11 cellular contexts compared by ENCODE assay signal in the genomic region with DNA sequence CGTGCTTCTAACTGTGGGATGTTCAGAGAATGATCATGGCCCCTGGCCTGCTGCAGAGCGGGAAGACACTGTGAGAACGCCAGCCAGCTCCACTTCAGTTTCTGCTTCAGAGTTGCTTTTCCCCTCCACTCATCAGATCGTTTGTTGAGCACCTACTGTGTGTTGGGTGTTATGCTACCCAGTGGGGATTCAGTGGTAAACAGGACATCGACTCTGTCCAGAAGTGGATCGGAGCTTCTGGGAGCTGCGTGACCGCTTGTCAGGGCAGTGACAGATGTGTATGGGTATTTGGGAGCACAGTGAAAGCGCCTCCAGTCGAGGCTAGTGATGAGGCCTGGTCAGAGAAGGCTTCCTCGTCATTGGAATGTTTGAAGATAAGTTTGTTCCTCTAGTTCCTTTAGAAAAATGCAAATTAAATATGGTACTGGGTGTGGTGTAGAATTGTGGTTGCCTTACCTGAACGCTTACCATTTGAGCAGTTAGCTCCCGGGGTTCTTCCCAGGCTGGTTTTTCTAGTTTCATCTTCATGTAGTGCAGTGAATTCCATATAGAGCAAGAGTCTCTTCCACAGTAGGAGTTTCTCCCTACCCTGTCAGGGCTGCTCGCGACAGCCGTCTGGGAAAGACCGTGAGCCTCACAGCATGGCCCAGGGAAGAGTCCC. TPM values are rescaled to one million over a fixed set of nuclear protein-coding genes. Genes with fewer than 3 reads are reported as not detected.
DNase-seq lines count a peak whose midpoint lies in the region; ATAC-seq and TF ChIP-seq lines count a peak whose summit lies in the region.
"Had no signal": no experiment of that assay in that cellular context is flagged by ENCODE, and none has a peak within 500 bp of the region (broad histone marks: within the 10 kb centered on the region; RNA-seq: fewer than 3 reads in every experiment).

No MANE protein-coding gene starts in this region.

- H3K9me3 ChIP-seq in CD8-positive, alpha-beta T cell (ENCODE audit: low read length) = no peaks in the 10 kb centered on the region
- H3K9me3 ChIP-seq in H9 (ENCODE audit: control insufficient read depth, low read depth, low read length) = no peaks in the 10 kb centered on the region

- POLR2A ChIA-PET in CD8-positive, alpha-beta T cell (lab: Charles Lee) = interaction anchor here (0.6 kb wide), 1 partner anchor 678 kb away, joined by 3 read pairs; no protein-coding TSS in a partner anchor

- H3K36me3 ChIP-seq in CD8-positive, alpha-beta T cell (ENCODE audit: insufficient read depth, low read length) = no peaks in the 10 kb centered on the region

- no peak overlapping the region for H2BK12ac ChIP-seq in H9 (ENCODE audit: insufficient read length, low read depth, low read length)

- H3K27me3 ChIP-seq in CD8-positive, alpha-beta T cell (ENCODE audit: insufficient read depth, low read length) = no peaks in the 10 kb centered on the region
- H3K27me3 ChIP-seq in H9 (ENCODE audit: insufficient read depth, low read length) = no peaks in the 10 kb centered on the region

- no peak overlapping the region for H3K14ac ChIP-seq in H9 (ENCODE audit: insufficient read depth, low read length)

- intact Hi-C loops in CD8-positive, alpha-beta T cell (cut with DNase I, micrococcal nuclease) = loop anchor here (5.0 to 10.0 kb wide), 2 partner anchors 135 to 1913 kb away; partner anchors contain the start of gene NAPG (in 1 of the 2)
- intact Hi-C loops in natural killer cell (cut with micrococcal nuclease) = no loop called here
- intact Hi-C loops in sciatic nerve (cut with DNase I) = no loop called here

- no peak overlapping the region for H2AK5ac ChIP-seq in H9 (ENCODE audit: insufficient read length, low read length)

- H3K79me2 ChIP-seq in H9 (ENCODE audit: insufficient read depth, low read length) = peaks cover 59% of the 10 kb centered on the region

- in situ Hi-C loops in T47D (cut with HindIII; ENCODE audit: low pct_unique_long_range_greater_than_20kb, low sequenced_read_pairs) = no loop called here

- H3K27ac ChIP-seq in CD8-positive, alpha-beta T cell (ENCODE audit: low read depth, low read length) = no peak overlapping the region
- H3K27ac ChIP-seq in H9 (ENCODE audit: insufficient read length, low read depth, low read length) = no peak overlapping the region
- H3K27ac ChIP-seq: SK-N-MC had no signal

- ATAC-seq in CD8-positive, alpha-beta T cell = no peak
- no peak for ATAC-seq in natural killer cell
- no peak for ATAC-seq in sciatic nerve
- no peak for ATAC-seq in HG02884 (IDR thresholded peaks at IDR 0.05; ENCODE audit: unreplicated experiment)

- H3K18ac ChIP-seq in H9 (ENCODE audit: insufficient read length, low read depth, low read length) = no peak overlapping the region

- DNase-seq in CD8-positive, alpha-beta T cell = no peak
- DNase-seq in H9 (no peak), T47D (ENCODE audit: low read depth in 1 of 2, low spot score in 1 of 2) (peak; percentile 40 to 85), natural killer cell (no peak), sciatic nerve (ENCODE audit: low spot score) (no peak), dedifferentiated amniotic fluid mesenchymal stem cell (ENCODE audit: extremely low spot score) (no peak)
- DNase-seq in activated naive CD4-positive, alpha-beta T cell treated with anti-CD3 and anti-CD28 coated beads, Interleukin-2, amount 50 U/mL, for 16 hours = no peak
- DNase-seq: GF-D8, NCI-H2107 had no signal

- no peak overlapping the region for H4K5ac ChIP-seq in H9 (ENCODE audit: insufficient read length, low read depth, low read length)

- no peak overlapping the region for H3K27ac Mint-ChIP-seq in CD8-positive, alpha-beta T cell
- peak overlapping the region; percentile 54 to 94 (median 67); a peak in 4 of 7 replicates for H3K27ac Mint-ChIP-seq in H9
- peak overlapping the region in 1 of 2 donors; percentile 85 for H3K27ac Mint-ChIP-seq in natural killer cell

- no peak overlapping the region for H2BK20ac ChIP-seq in H9 (ENCODE audit: low read depth, low read length, poor library complexity, severe bottlenecking)

- no peak overlapping the region for H3K56ac ChIP-seq in H9 (ENCODE audit: insufficient read length, low read depth, low read length)

- H2AFZ ChIP-seq in H9 (ENCODE audit: low read length) = no peak overlapping the region

- H3K9me3 Mint-ChIP-seq in CD8-positive, alpha-beta T cell = no peaks in the 10 kb centered on the region
- no peaks in the 10 kb centered on the region; a peak in 1 of 5 replicates for H3K9me3 Mint-ChIP-seq in H9
- no peaks in the 10 kb centered on the region for H3K9me3 Mint-ChIP-seq in natural killer cell

- H3K23me2 ChIP-seq in H9 (ENCODE audit: insufficient read length, low read depth, low read length, poor library complexity, severe bottlenecking) = peaks cover 13% of the 10 kb centered on the region

- CTCF ChIA-PET in CD8-positive, alpha-beta T cell (lab: Charles Lee) = no interaction called here

- H3K4ac ChIP-seq in H9 (ENCODE audit: low read depth, low read length) = no peak overlapping the region

- peaks cover 44% of the 10 kb centered on the region for H3K4me1 ChIP-seq in CD8-positive, alpha-beta T cell (ENCODE audit: insufficient read depth, low read length)
- H3K4me1 ChIP-seq in H9 (ENCODE audit: insufficient read depth, low read length) = peaks cover 9% of the 10 kb centered on the region; the same call in 1 of the 2 replicates

- no peak overlapping the region for H2BK5ac ChIP-seq in H9 (ENCODE audit: insufficient read length, low read length)

- no peak for TF ChIP-seq CTCF in CD8-positive, alpha-beta T cell (IDR thresholded peaks at IDR 0.05)
- TF ChIP-seq CTCF in H9 (conservative IDR thresholded peaks at IDR 0.05) (no peak), natural killer cell (IDR thresholded peaks at IDR 0.05) (no peak)

- no CpG with 5 or more reads among the region's 17 CpGs for WGBS in H9 (ENCODE audit: extremely low coverage, insufficient read length, low lambda C conversion rate)

- no peak overlapping the region for H3K23ac ChIP-seq in H9 (ENCODE audit: insufficient read length, low read depth, low read length)

- no peaks in the 10 kb centered on the region for H3K79me1 ChIP-seq in H9 (ENCODE audit: insufficient read depth, low read depth, low read length, poor library complexity, severe bottlenecking)

- H3T11ph ChIP-seq in H9 (ENCODE audit: low read length) = no peak overlapping the region

- no peak overlapping the region for H4K8ac ChIP-seq in H9 (replicated peaks; ENCODE audit: insufficient read length, low read depth, low read length)

- peak overlapping the region; percentile 20 for H3K9ac ChIP-seq in H9 (ENCODE audit: extremely low read depth, insufficient read length, low read length)

- peak overlapping the region; percentile 52 for H3K4me2 ChIP-seq in H9 (ENCODE audit: insufficient read depth, insufficient read length, low read length)

- H4K91ac ChIP-seq in H9 (ENCODE audit: insufficient read length, low read depth, low read length) = no peak overlapping the region

- no peak overlapping the region for H2BK120ac ChIP-seq in H9 (ENCODE audit: low read depth, low read length, poor library complexity, severe bottlenecking)

- H3K4me3 Mint-ChIP-seq in CD8-positive, alpha-beta T cell = peak overlapping the region; percentile 90
- peak overlapping the region; percentile 86 to 94 for H3K4me3 Mint-ChIP-seq in H9
- H3K4me3 Mint-ChIP-seq in natural killer cell = peak overlapping the region; percentile 31

- peaks cover 69% of the 10 kb centered on the region for H3K4me1 Mint-ChIP-seq in CD8-positive, alpha-beta T cell (ENCODE audit: low read depth)
- H3K4me1 Mint-ChIP-seq in H9 = peaks cover 72% of the 10 kb centered on the region in 2 experiments
- H3K4me1 Mint-ChIP-seq in natural killer cell = peaks cover 60 to 63% of the 10 kb centered on the region in 2 donors

- peaks cover 32% of the 10 kb centered on the region for H3K36me3 Mint-ChIP-seq in CD8-positive, alpha-beta T cell
- H3K36me3 Mint-ChIP-seq in H9 (ENCODE audit: insufficient read depth in 1 of 3, low read depth in 3 of 3) = peaks cover 13 to 31% (median 15%) of the 10 kb centered on the region in 3 experiments
- no peaks in the 10 kb centered on the region for H3K36me3 Mint-ChIP-seq in natural killer cell

- no peak overlapping the region for H2BK15ac ChIP-seq in H9 (ENCODE audit: low read depth, low read length)

- peaks cover 5% of the 10 kb centered on the region for H4K20me1 ChIP-seq in H9 (ENCODE audit: control insufficient read depth, insufficient read depth, insufficient read length)

- no peak overlapping the region for H3K4me3 ChIP-seq in CD8-positive, alpha-beta T cell (ENCODE audit: low read depth, low read length)

- no peaks in the 10 kb centered on the region for H3K27me3 Mint-ChIP-seq in CD8-positive, alpha-beta T cell (ENCODE audit: low read depth)
- H3K27me3 Mint-ChIP-seq in H9 (ENCODE audit: low read depth) = peaks cover 12% of the 10 kb centered on the region
- H3K27me3 Mint-ChIP-seq in natural killer cell (ENCODE audit: low read depth in 2 of 2) = no peaks in the 10 kb centered on the region

RNA-seq across cellular contexts. Expression of gene RAB12, which starts 2.8 kb away (rescaled TPM):
- 10 to 100 TPM; 20.2 to 20.9 TPM for total RNA-seq in CD8-positive, alpha-beta T cell
- total RNA-seq in H9 (2021) (49.4 and 51.3 TPM in 2 replicates), natural killer cell (10 to 100 TPM; 21.3 to 27.5 (median 21.8) TPM), sciatic nerve (50.2 TPM)

Comparison
In these comparisons a context has a peak if more than half of its experiments do, and no peak if none do; other contexts are left out.
1. DNase-seq: peak in T47D (2 of 2); none in CD8-positive, alpha-beta T cell (0 of 7), H9 (single experiment), natural killer cell (single experiment), sciatic nerve (single experiment), activated naive CD4-positive, alpha-beta T cell treated with anti-CD3 and anti-CD28 coated beads, Interleukin-2, amount 50 U/mL, for 16 hours (single experiment) and dedifferentiated amniotic fluid mesenchymal stem cell (single experiment).
2. H3K4me3 Mint-ChIP-seq: peak in every context shown above with its lines; median percentile 90 in CD8-positive, alpha-beta T cell; 90 in H9; 31 in natural killer cell.
3. intact Hi-C loops: an anchor here in CD8-positive, alpha-beta T cell (5.0 to 10.0 kb wide); none called in natural killer cell and sciatic nerve.